Comparison of ENCODE assay signal across 9 cellular contexts in genomic region chr16:50265716-50266336, GRCh38. TPM values are rescaled to one million over a fixed set of nuclear protein-coding genes. Genes with fewer than 3 reads are reported as not detected.
DNase-seq lines count a peak whose midpoint lies in the region; ATAC-seq, FAIRE-seq and TF ChIP-seq lines count a peak whose summit lies in the region.
"Had no signal": no experiment of that assay in that cellular context is flagged by ENCODE, and none has a peak within 500 bp of the region (broad histone marks: within the 10 kb centered on the region; RNA-seq: fewer than 3 reads in every experiment).

No MANE protein-coding gene starts in this region.

- peaks cover 49% of the 10 kb centered on the region for H3K4me1 Mint-ChIP-seq in T-helper 2 cell treated with Interferon-gamma antibody and Interleukin-4, amounts not matched to agents 5 μg/mL and 100 μg/mL, for 36 hours (ENCODE audit: low read depth)
- H3K4me1 Mint-ChIP-seq in stimulated activated effector memory CD8-positive, alpha-beta T cell treated with anti-CD3 and anti-CD28 coated beads, Interleukin-12 subunit alpha, Interleukin-12 subunit beta, amount 100 ng/mL, for 72 hours = peaks cover 91% of the 10 kb centered on the region

- H3K27ac ChIP-seq in SU-DHL-6 (ENCODE audit: low read depth, low read length) (no peak overlapping the region), gastroesophageal sphincter (peak overlapping the region in 3 of 4 donors; percentile 14 to 65 (median 54))

- FAIRE-seq in GM19239 (lab: Jason Lieb, UNC) (no peak), RCC 7860 (lab: Jason Lieb, UNC) (no peak)
- FAIRE-seq: A549 had no signal

- no peaks in the 10 kb centered on the region for H3F3A ChIP-seq in SU-DHL-6 (ENCODE audit: insufficient read depth)

- no peak for DNase-seq in T-helper 2 cell treated with Interferon-gamma antibody and Interleukin-4, amounts not matched to agents 5 μg/mL and 100 μg/mL, for 36 hours (ENCODE audit: low spot score)
- DNase-seq in T-helper 2 cell (no peak), GM19239 (ENCODE audit: insufficient read length, low spot score) (no peak), RCC 7860 (ENCODE audit: low spot score) (no peak), superior temporal gyrus (ENCODE audit: extremely low spot score) (no peak)
- DNase-seq in stimulated activated effector memory CD8-positive, alpha-beta T cell treated with anti-CD3 and anti-CD28 coated beads, Interleukin-12 subunit alpha, Interleukin-12 subunit beta, amount 100 ng/mL, for 72 hours (ENCODE audit: low spot score in 2 of 2) = no peak

- TF ChIP-seq CTCF in SU-DHL-6 (IDR thresholded peaks at IDR 0.05; ENCODE audit: insufficient read depth, low read length, poor library complexity, severe bottlenecking) (no peak), gastroesophageal sphincter (IDR thresholded peaks at IDR 0.05) (no peak)

- peaks cover 15% of the 10 kb centered on the region for H3K36me3 Mint-ChIP-seq in T-helper 2 cell treated with Interferon-gamma antibody and Interleukin-4, amounts not matched to agents 5 μg/mL and 100 μg/mL, for 36 hours (ENCODE audit: low read depth)
- H3K36me3 Mint-ChIP-seq in stimulated activated effector memory CD8-positive, alpha-beta T cell treated with anti-CD3 and anti-CD28 coated beads, Interleukin-12 subunit alpha, Interleukin-12 subunit beta, amount 100 ng/mL, for 72 hours = peaks cover 22% of the 10 kb centered on the region

- no peak for TF ChIP-seq POLR2A in gastroesophageal sphincter (IDR thresholded peaks at IDR 0.05)

- TF ChIP-seq EP300 in gastroesophageal sphincter (IDR thresholded peaks at IDR 0.05) = no peak

- H3K9ac ChIP-seq in SU-DHL-6 (ENCODE audit: low read length) = peak overlapping the region; percentile 60; the same call in 1 of the 2 replicates

- peaks cover 0 to 42% (median 4%) of the 10 kb centered on the region in 3 donors for H3K4me1 ChIP-seq in gastroesophageal sphincter

- H3K9me3 ChIP-seq in SU-DHL-6 (ENCODE audit: insufficient read depth, low read length) = no peaks in the 10 kb centered on the region
- no peaks in the 10 kb centered on the region for H3K9me3 ChIP-seq in gastroesophageal sphincter
- H3K9me3 ChIP-seq: A549 had no signal

- no peak overlapping the region for H3K4me3 ChIP-seq in SU-DHL-6 (ENCODE audit: insufficient read depth, low read length, poor library complexity, severe bottlenecking)
- peak overlapping the region in 1 of 2 donors; percentile 44 for H3K4me3 ChIP-seq in gastroesophageal sphincter
- H3K4me3 ChIP-seq: A549 had no signal

- H3K36me3 ChIP-seq in SU-DHL-6 (ENCODE audit: low read length) (no peaks in the 10 kb centered on the region), gastroesophageal sphincter (no peaks in the 10 kb centered on the region)

- no peak for ATAC-seq in gastroesophageal sphincter
- no peak for ATAC-seq in stimulated activated effector memory CD8-positive, alpha-beta T cell treated with anti-CD3 and anti-CD28 coated beads, Interleukin-12 subunit alpha, Interleukin-12 subunit beta, amount 100 ng/mL, for 72 hours

- H3K9me3 Mint-ChIP-seq in T-helper 2 cell treated with Interferon-gamma antibody and Interleukin-4, amounts not matched to agents 5 μg/mL and 100 μg/mL, for 36 hours = peaks cover 2% of the 10 kb centered on the region
- no peaks in the 10 kb centered on the region for H3K9me3 Mint-ChIP-seq in stimulated activated effector memory CD8-positive, alpha-beta T cell treated with anti-CD3 and anti-CD28 coated beads, Interleukin-12 subunit alpha, Interleukin-12 subunit beta, amount 100 ng/mL, for 72 hours

- peak overlapping the region; percentile 61 for H3K4me2 ChIP-seq in SU-DHL-6 (ENCODE audit: low read depth, low read length, poor library complexity, severe bottlenecking)
- H3K4me2 ChIP-seq: A549 had no signal

- no peaks in the 10 kb centered on the region for H3K79me2 ChIP-seq in SU-DHL-6 (ENCODE audit: insufficient read depth, low read length)

- WGBS in gastroesophageal sphincter (ENCODE audit: low coverage in 1 of 2), 2 donors = 85% methylated on average over 5 of the region's 10 CpGs; no CpG with 5 or more reads in 1 of the 2 donors

- H3K27me3 ChIP-seq in SU-DHL-6 (ENCODE audit: low read length) = no peaks in the 10 kb centered on the region
- no peaks in the 10 kb centered on the region for H3K27me3 ChIP-seq in gastroesophageal sphincter

- peak overlapping the region; percentile 98 for H3K4me3 Mint-ChIP-seq in T-helper 2 cell treated with Interferon-gamma antibody and Interleukin-4, amounts not matched to agents 5 μg/mL and 100 μg/mL, for 36 hours
- peak overlapping the region; percentile 81 for H3K4me3 Mint-ChIP-seq in stimulated activated effector memory CD8-positive, alpha-beta T cell treated with anti-CD3 and anti-CD28 coated beads, Interleukin-12 subunit alpha, Interleukin-12 subunit beta, amount 100 ng/mL, for 72 hours

- no peaks in the 10 kb centered on the region for H3K9me2 ChIP-seq in SU-DHL-6 (replicated peaks; ENCODE audit: insufficient read depth, low read length)

- H2AFZ ChIP-seq in SU-DHL-6 (ENCODE audit: low read depth, low read length, severe bottlenecking) = peak overlapping the region; percentile 7

- peak overlapping the region; percentile 93 for H3K27ac Mint-ChIP-seq in T-helper 2 cell treated with Interferon-gamma antibody and Interleukin-4, amounts not matched to agents 5 μg/mL and 100 μg/mL, for 36 hours
- peak overlapping the region; percentile 100 for H3K27ac Mint-ChIP-seq in stimulated activated effector memory CD8-positive, alpha-beta T cell treated with anti-CD3 and anti-CD28 coated beads, Interleukin-12 subunit alpha, Interleukin-12 subunit beta, amount 100 ng/mL, for 72 hours

- no peaks in the 10 kb centered on the region for H3K27me3 Mint-ChIP-seq in T-helper 2 cell treated with Interferon-gamma antibody and Interleukin-4, amounts not matched to agents 5 μg/mL and 100 μg/mL, for 36 hours (ENCODE audit: low read depth)

- H4K20me1 ChIP-seq in SU-DHL-6 (ENCODE audit: low read depth, low read length) = no peaks in the 10 kb centered on the region

RNA-seq across cellular contexts. Expression of gene ADCY7, which starts 0.5 kb away (rescaled TPM):
- total RNA-seq in gastroesophageal sphincter = 10 to 100 TPM; 12.7 to 23.5 (median 19.3) TPM
